Comparison of ENCODE assay signal across 20 cellular contexts in the genomic region with DNA sequence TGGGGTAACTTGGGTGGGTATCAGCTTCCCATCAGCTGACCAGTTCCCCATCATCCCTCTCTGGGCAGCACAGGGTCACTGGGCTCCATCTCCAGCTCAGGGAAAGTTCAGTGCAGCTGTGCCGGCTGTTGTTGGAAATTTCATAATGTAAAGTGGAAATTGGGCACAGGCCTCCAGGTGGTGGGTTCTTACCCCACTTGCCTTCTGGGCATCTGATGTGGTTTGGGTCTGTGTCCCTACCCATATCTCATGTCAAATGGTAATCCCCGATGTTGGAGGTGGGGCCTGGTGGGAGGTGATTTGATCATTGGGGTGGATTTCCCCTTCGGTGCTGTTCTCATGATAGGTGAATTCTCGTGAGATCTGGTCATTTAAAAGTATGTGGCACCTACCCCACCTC. TPM values are rescaled to one million over a fixed set of nuclear protein-coding genes. Genes with fewer than 3 reads are reported as not detected.
A peak's percentile ranks its signal among the peaks of the same experiment; 100 is the strongest.
DNase-seq lines count a peak whose midpoint lies in the region; ATAC-seq, FAIRE-seq and TF ChIP-seq lines count a peak whose summit lies in the region.
"Had no signal": no experiment of that assay in that cellular context is flagged by ENCODE, and none has a peak within 500 bp of the region (broad histone marks: within the 10 kb centered on the region; RNA-seq: fewer than 3 reads in every experiment).

No MANE protein-coding gene starts in this region.

- H3K9ac ChIP-seq in kidney (ENCODE audit: low read length in 2 of 2) = no peak overlapping the region
- H3K9ac ChIP-seq: BLaER1 treated with 17β-estradiol and CSF1 and Interleukin-3, amounts not matched to agents 10 nM and 100 nM had no signal

- H3K4me1 ChIP-seq in kidney (ENCODE audit: control insufficient read depth in 1 of 2, insufficient read depth in 1 of 2, low read depth in 1 of 2, low read length in 2 of 2) (peaks cover 0 to 3% of the 10 kb centered on the region in 2 donors), sigmoid colon (peaks cover 0 to 35% (median 23%) of the 10 kb centered on the region in 4 donors)

- no peak for FAIRE-seq in kidney (lab: Jason Lieb, UNC)
- FAIRE-seq: GM18507, RCC 7860 had no signal

- no peak for ATAC-seq in HG03159 (IDR thresholded peaks at IDR 0.05; ENCODE audit: unreplicated experiment)

- H3K27ac ChIP-seq in kidney (ENCODE audit: low read depth in 2 of 2, low read length in 2 of 2) (peak overlapping the region; percentile 70 to 76), sigmoid colon (peak overlapping the region in 3 of 4 donors; percentile 7 to 71 (median 69))
- H3K27ac ChIP-seq: BLaER1 treated with 17β-estradiol and CSF1 and Interleukin-3, amounts not matched to agents 10 nM and 100 nM; SJSA1 had no signal

- TF ChIP-seq EP300 in sigmoid colon (IDR thresholded peaks at IDR 0.05) = no peak

- no peaks in the 10 kb centered on the region for H3K9me3 ChIP-seq in kidney (ENCODE audit: control insufficient read depth in 1 of 2, low read length in 2 of 2)
- H3K9me3 ChIP-seq in sigmoid colon = no peaks in the 10 kb centered on the region
- H3K9me3 ChIP-seq: BLaER1 treated with 17β-estradiol and CSF1 and Interleukin-3, amounts not matched to agents 10 nM and 100 nM; SJSA1 had no signal

- H3K4me3 ChIP-seq in kidney (ENCODE audit: low read length in 2 of 2) (no peak overlapping the region), sigmoid colon (no peak overlapping the region)
- H3K4me3 ChIP-seq: BLaER1 treated with 17β-estradiol and CSF1 and Interleukin-3, amounts not matched to agents 10 nM and 100 nM; SJSA1 had no signal

- peaks cover 35% of the 10 kb centered on the region for H3K4me1 Mint-ChIP-seq in HFFc6 (ENCODE audit: low read depth)
- H3K4me1 Mint-ChIP-seq in brain = peaks cover 51% of the 10 kb centered on the region

- TF ChIP-seq CTCF in HFFc6 (IDR thresholded peaks at IDR 0.05) (no peak), brain (conservative IDR thresholded peaks at IDR 0.05) (no peak), kidney (IDR thresholded peaks at IDR 0.05; ENCODE audit: borderline replicate concordance, extremely low read depth, insufficient read depth) (no peak), sigmoid colon (IDR thresholded peaks at IDR 0.05) (no peak)

- 96 to 98% methylated on average over 4 of the region's 4 CpGs for WGBS in sigmoid colon, 2 donors

- no peaks in the 10 kb centered on the region for H3K36me3 ChIP-seq in kidney (ENCODE audit: control insufficient read depth in 1 of 2, insufficient read depth in 2 of 2, low read length in 2 of 2)
- H3K36me3 ChIP-seq in sigmoid colon = no peaks in the 10 kb centered on the region
- H3K36me3 ChIP-seq: BLaER1 treated with 17β-estradiol and CSF1 and Interleukin-3, amounts not matched to agents 10 nM and 100 nM; SJSA1 had no signal

- H3K27me3 ChIP-seq in sigmoid colon = no peaks in the 10 kb centered on the region
- H3K27me3 ChIP-seq: BLaER1 treated with 17β-estradiol and CSF1 and Interleukin-3, amounts not matched to agents 10 nM and 100 nM; SJSA1 had no signal

- peaks cover 24% of the 10 kb centered on the region for H3K27me3 Mint-ChIP-seq in HFFc6 (ENCODE audit: insufficient read depth)
- H3K27me3 Mint-ChIP-seq in brain = no peaks in the 10 kb centered on the region
- H3K27me3 Mint-ChIP-seq: CD4-positive, alpha-beta memory T cell had no signal

- H3K9me3 Mint-ChIP-seq in HFFc6 = no peaks in the 10 kb centered on the region
- peaks cover 0 to 3% (median 0%) of the 10 kb centered on the region in 5 experiments for H3K9me3 Mint-ChIP-seq in brain
- H3K9me3 Mint-ChIP-seq: CD4-positive, alpha-beta memory T cell had no signal

- H3K4me3 Mint-ChIP-seq in HFFc6 (no peak overlapping the region), brain (peak overlapping the region in 1 of 5 experiments; percentile 60)
- H3K4me3 Mint-ChIP-seq: CD4-positive, alpha-beta memory T cell had no signal

- H3K27ac Mint-ChIP-seq in HFFc6 (peak overlapping the region; percentile 75), brain (peak overlapping the region in 4 of 5 experiments; percentile 89 to 95 (median 92))

- DNase-seq in HFFc6 (no peak), kidney (no peak), sigmoid colon (peak; percentile 40), NCI-H345 treated with DMSO at 0.1 percent for 48 hours (lab: John Stamatoyannopoulos, UW; ENCODE audit: unreplicated experiment) (no peak)
- DNase-seq in stimulated activated CD4-positive, alpha-beta T cell treated with anti-CD3 and anti-CD28 coated beads, Interleukin-2, amount 100 ng/mL, for 48 hours = no peak
- DNase-seq: 8988T; CD4-positive, alpha-beta memory T cell; GOT3; Kasumi-1; NCI-H1694 treated with DMSO at 0.1 percent for 48 hours; NCI-H2081 treated with DMSO at 0.1 percent for 48 hours; NCI-H2171 treated with DMSO at 0.1 percent for 48 hours; NCI-H446; NCI-H526 had no signal

- TF ChIP-seq POLR2A in sigmoid colon (IDR thresholded peaks at IDR 0.05) = no peak

- H3K36me3 Mint-ChIP-seq in HFFc6 (ENCODE audit: low read depth) (no peaks in the 10 kb centered on the region), brain (no peaks in the 10 kb centered on the region)
- H3K36me3 Mint-ChIP-seq: CD4-positive, alpha-beta memory T cell had no signal

- intact Hi-C loops in kidney (cut with DNase I) (no loop called here), sigmoid colon (cut with DNase I) (no loop called here)

RNA-seq across cellular contexts. Expression of a gene that starts 59.7 kb away (rescaled TPM):
- total RNA-seq in HFFc6 (2021; fragmentation: NEBNext Ultra II Directional; extraction: Animal tissue kit (Norgen Biotek cat#: 25700)) = 10 to 100 TPM; 11.0 to 17.4 (median 13.4) TPM
- polyA plus RNA-seq in brain (ENCODE audit: insufficient read depth, low read depth, low replicate concordance) (12.1 TPM), kidney (ENCODE audit: insufficient read depth, low read depth, low replicate concordance) (22.6 TPM), sigmoid colon (10 to 100 TPM in 2 of 3 donors, 1 to 10 TPM in 1; 4.4 to 16.9 (median 10.8) TPM)
- total RNA-seq in kidney (25.6 TPM), sigmoid colon (10 to 100 TPM; 23.2 to 56.8 (median 32.8) TPM)
